ENCODE assay signal across 8 cellular contexts in the genomic region with DNA sequence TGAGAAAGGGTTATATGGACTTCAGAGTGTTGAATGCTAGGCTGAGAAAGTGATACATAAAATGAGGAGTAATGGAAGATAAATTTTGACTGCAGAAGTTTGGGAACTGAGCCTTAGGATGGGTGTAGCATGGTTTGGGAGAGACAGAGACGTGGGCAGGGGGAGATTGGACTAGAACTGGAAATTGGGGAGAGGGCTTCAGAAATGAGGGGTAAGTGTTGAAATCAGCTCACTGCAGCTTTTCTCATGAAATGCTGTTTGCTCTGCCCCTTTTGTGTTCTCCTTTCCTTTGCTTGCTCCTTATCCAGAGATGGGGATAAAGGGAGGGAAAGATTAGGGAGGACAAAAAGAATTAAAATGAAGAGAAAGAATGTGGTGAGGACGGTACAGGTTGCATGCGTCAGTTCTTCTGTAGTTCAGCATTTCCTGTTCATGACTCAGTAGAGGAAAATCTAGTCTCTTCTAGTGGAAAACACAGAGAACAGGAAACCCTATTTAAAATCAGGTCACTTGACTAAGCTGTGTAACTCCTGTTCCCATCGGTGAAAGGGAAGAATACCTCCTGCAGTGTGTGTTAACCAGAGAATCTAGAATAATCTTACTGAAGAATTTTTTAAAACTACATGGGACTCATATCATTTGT.
DNase-seq lines count a peak whose midpoint lies in the region; ATAC-seq, FAIRE-seq and TF ChIP-seq lines count a peak whose summit lies in the region.

No MANE protein-coding gene starts in this region.

- H3K27me3 ChIP-seq in left ventricle myocardium inferior (ENCODE audit: low read depth) (no peaks in the 10 kb centered on the region), pancreas (no peaks in the 10 kb centered on the region)
- no peaks in the 10 kb centered on the region for H3K27me3 ChIP-seq in CD8-positive, alpha-beta memory T cell (ENCODE audit: insufficient read depth, low read length, poor library complexity, severe bottlenecking)

- no peaks in the 10 kb centered on the region for H3K27me3 Mint-ChIP-seq in effector memory CD8-positive, alpha-beta T cell
- H3K27me3 Mint-ChIP-seq in CD8-positive, alpha-beta memory T cell = no peaks in the 10 kb centered on the region

- H3K27ac ChIP-seq in left ventricle myocardium inferior (replicated peaks) = peak overlapping the region; percentile 34
- H3K27ac ChIP-seq in pancreas = peak overlapping the region in 3 of 4 donors; percentile 16 to 68 (median 31)
- H3K27ac ChIP-seq in CD8-positive, alpha-beta memory T cell (ENCODE audit: low read depth, low read length) = no peak overlapping the region

- H3K9me3 Mint-ChIP-seq in effector memory CD8-positive, alpha-beta T cell = no peaks in the 10 kb centered on the region
- H3K9me3 Mint-ChIP-seq in CD8-positive, alpha-beta memory T cell = no peaks in the 10 kb centered on the region

- WGBS in pancreas, 2 donors = 30 to 50% methylated on average over 4 of the region's 4 CpGs

- intact Hi-C loops in left ventricle myocardium inferior (cut with micrococcal nuclease) = no loop called here
- intact Hi-C loops in cardiac septum (cut with DNase I) = no loop called here
- intact Hi-C loops in pancreas (cut with DNase I) = loop anchor here in 1 of 3 donors (5.0 kb wide), 1 partner anchor 109 kb away; no protein-coding TSS in a partner anchor

- no peak for FAIRE-seq in pancreas (lab: Jason Lieb, UNC)

- H3K9me3 ChIP-seq in left ventricle myocardium inferior (replicated peaks) (no peaks in the 10 kb centered on the region), pancreas (no peaks in the 10 kb centered on the region)
- no peaks in the 10 kb centered on the region for H3K9me3 ChIP-seq in CD8-positive, alpha-beta memory T cell (ENCODE audit: low read length)

- H3K4me1 Mint-ChIP-seq in effector memory CD8-positive, alpha-beta T cell (ENCODE audit: low read depth in 2 of 2) = peaks cover 6 to 10% of the 10 kb centered on the region in 2 donors
- peaks cover 0 to 4% (median 0%) of the 10 kb centered on the region in 3 donors for H3K4me1 Mint-ChIP-seq in CD8-positive, alpha-beta memory T cell

- DNase-seq in left ventricle myocardium inferior (no peak), cardiac septum (ENCODE audit: low spot score) (no peak), HT1080 (ENCODE audit: low read depth) (peak; percentile 95), pancreas (no peak), NOMO-1 treated with dmso at 0.1 percent for 144 hours (lab: John Stamatoyannopoulos, UW; ENCODE audit: unreplicated experiment) (no peak)
- no peak for DNase-seq in effector memory CD8-positive, alpha-beta T cell
- DNase-seq in CD8-positive, alpha-beta memory T cell = no peak

- no peak for TF ChIP-seq CTCF in left ventricle myocardium inferior (IDR thresholded peaks at IDR 0.05; ENCODE audit: borderline replicate concordance)
- no peak for TF ChIP-seq CTCF in pancreas (IDR thresholded peaks at IDR 0.05)

- H3K36me3 ChIP-seq in left ventricle myocardium inferior (peaks cover 8% of the 10 kb centered on the region), pancreas (no peaks in the 10 kb centered on the region)
- H3K36me3 ChIP-seq in CD8-positive, alpha-beta memory T cell (ENCODE audit: insufficient read depth, low read length) = no peaks in the 10 kb centered on the region

- CTCF ChIA-PET in CD8-positive, alpha-beta memory T cell (lab: Charles Lee) = no interaction called here

- H3K4me3 Mint-ChIP-seq in effector memory CD8-positive, alpha-beta T cell = no peak overlapping the region
- peak overlapping the region in 2 of 7 donors; percentile 2 to 48 for H3K4me3 Mint-ChIP-seq in CD8-positive, alpha-beta memory T cell

- POLR2A ChIA-PET in CD8-positive, alpha-beta memory T cell (lab: Charles Lee) = interaction anchor here (0.7 kb wide), 1 partner anchor 220 kb away, joined by 3 read pairs; no protein-coding TSS in a partner anchor

- peak overlapping the region in 1 of 2 donors; percentile 44 for H3K27ac Mint-ChIP-seq in effector memory CD8-positive, alpha-beta T cell
- H3K27ac Mint-ChIP-seq in CD8-positive, alpha-beta memory T cell = no peak overlapping the region

- peaks cover 2% of the 10 kb centered on the region for H3K36me3 Mint-ChIP-seq in effector memory CD8-positive, alpha-beta T cell (ENCODE audit: insufficient read depth)
- H3K36me3 Mint-ChIP-seq in CD8-positive, alpha-beta memory T cell = peaks cover 0 to 5% (median 0%) of the 10 kb centered on the region in 3 donors

- H3K4me1 ChIP-seq in left ventricle myocardium inferior (peaks cover 62% of the 10 kb centered on the region), pancreas (peaks cover 0 to 14% (median 0%) of the 10 kb centered on the region in 3 donors)
- peaks cover 13% of the 10 kb centered on the region for H3K4me1 ChIP-seq in CD8-positive, alpha-beta memory T cell (ENCODE audit: insufficient read depth, low read length)

- ATAC-seq in effector memory CD8-positive, alpha-beta T cell (replicated peaks) = peak; percentile 86
- peak in 3 of 4 donors; percentile 65 to 80 (median 79) for ATAC-seq in pancreas
- ATAC-seq in HG03280 (IDR thresholded peaks at IDR 0.05; ENCODE audit: unreplicated experiment) = no peak

- H3K4me3 ChIP-seq in left ventricle myocardium inferior (no peak overlapping the region), pancreas (no peak overlapping the region)
- H3K4me3 ChIP-seq in CD8-positive, alpha-beta memory T cell (ENCODE audit: low read length) = no peak overlapping the region
